Comparison of ENCODE assay signal across 16 cellular contexts in genomic region chr1:115258302-115258866, GRCh38.
DNase-seq lines count a peak whose midpoint lies in the region; ATAC-seq, FAIRE-seq and TF ChIP-seq lines count a peak whose summit lies in the region.
"Had no signal": no experiment of that assay in that cellular context is flagged by ENCODE, and none has a peak within 500 bp of the region (broad histone marks: within the 10 kb centered on the region; RNA-seq: fewer than 3 reads in every experiment).

No MANE protein-coding gene starts in this region.

- no TSS peak for BruUV-seq in A673 (replicated peaks; lab: Mats Ljungman, UMichigan)

- intact Hi-C loops in A673 (cut with micrococcal nuclease; ENCODE audit: unreplicated experiment): no loop called here
- intact Hi-C loops in transverse colon (cut with DNase I; ENCODE audit: low total_unique reads): no loop called here

- CTCF ChIA-PET in A673 (lab: Charles Lee): no interaction called here

- H3K9me3 ChIP-seq in MG63 (peaks cover 45% of the 10 kb centered on the region), A673 (ENCODE audit: low read depth, low read length, poor library complexity, severe bottlenecking) (peaks cover 17% of the 10 kb centered on the region), transverse colon (peaks cover 6 to 7% of the 10 kb centered on the region in 2 donors)
- H3K9me3 ChIP-seq: colonic mucosa had no signal

- peaks cover 8% of the 10 kb centered on the region for H3K4me1 ChIP-seq in A673 (ENCODE audit: insufficient read depth, low read length, poor library complexity, severe bottlenecking)
- no peaks in the 10 kb centered on the region for H3K4me1 ChIP-seq in transverse colon
- H3K4me1 ChIP-seq: colonic mucosa had no signal

- TF ChIP-seq CTCF in bronchial epithelial cell (IDR thresholded peaks at IDR 0.05; ENCODE audit: insufficient read depth, low read length, severe bottlenecking) (no peak), A673 (conservative IDR thresholded peaks at IDR 0.05; ENCODE audit: low read depth, low read length) (no peak), transverse colon (IDR thresholded peaks at IDR 0.05) (no peak)

- in situ Hi-C loops in transverse colon (cut with MboI; ENCODE audit: low pct_ligation_motif_present in 1 of 4, low pct_unique_long_range_greater_than_20kb in 1 of 4, low sequenced_read_pairs in 3 of 4): no loop called here

- H3K4me3 ChIP-seq in MG63: no peak overlapping the region
- H3K4me3 ChIP-seq in bronchial epithelial cell (ENCODE audit: low read depth, low read length): no peak overlapping the region
- no peak overlapping the region for H3K4me3 ChIP-seq in A673 (ENCODE audit: low read depth, low read length, poor library complexity, severe bottlenecking)
- no peak overlapping the region for H3K4me3 ChIP-seq in transverse colon
- H3K4me3 ChIP-seq: colonic mucosa, skin epidermis had no signal

- H3K27me3 ChIP-seq in MG63 (no peaks in the 10 kb centered on the region), bronchial epithelial cell (ENCODE audit: control insufficient read depth, insufficient read depth, low read length) (no peaks in the 10 kb centered on the region), A673 (replicated peaks; ENCODE audit: insufficient read depth, low read depth, low read length, poor library complexity) (no peaks in the 10 kb centered on the region), transverse colon (no peaks in the 10 kb centered on the region)
- H3K27me3 ChIP-seq: colonic mucosa had no signal

- no peak for TF ChIP-seq POLR2A in transverse colon (IDR thresholded peaks at IDR 0.05)

- H3K36me3 ChIP-seq in MG63: no peaks in the 10 kb centered on the region; the same call in 1 of the 2 replicates
- no peaks in the 10 kb centered on the region for H3K36me3 ChIP-seq in bronchial epithelial cell (ENCODE audit: control insufficient read depth, insufficient read depth, low read length)
- no peaks in the 10 kb centered on the region for H3K36me3 ChIP-seq in A673 (ENCODE audit: insufficient read depth, low read length, poor library complexity, severe bottlenecking)
- no peaks in the 10 kb centered on the region for H3K36me3 ChIP-seq in transverse colon
- H3K36me3 ChIP-seq: colonic mucosa had no signal

- ATAC-seq in HG03108 (IDR thresholded peaks at IDR 0.05; ENCODE audit: unreplicated experiment): no peak
- ATAC-seq in stimulated activated naive CD8-positive, alpha-beta T cell treated with anti-CD3 and anti-CD28 coated beads, Interleukin-15, Interleukin-2, amounts not matched to agents 100 U/mL and 50 U/mL, for 24 hours: no peak

- POLR2A ChIA-PET in A673 (lab: Charles Lee; ENCODE audit: low non-redundant PET): no interaction called here

- 55 to 88% methylated on average over 3 of the region's 3 CpGs for WGBS in transverse colon (ENCODE audit: low coverage in 1 of 2), 2 donors

- TF ChIP-seq EP300 in transverse colon (IDR thresholded peaks at IDR 0.05; ENCODE audit: low read depth): no peak

- no peak overlapping the region for H3K27ac ChIP-seq in A673 (ENCODE audit: low read depth, low read length, poor library complexity, severe bottlenecking)
- no peak overlapping the region for H3K27ac ChIP-seq in transverse colon
- H3K27ac ChIP-seq: colonic mucosa, skin epidermis had no signal

- FAIRE-seq in bronchial epithelial cell (lab: Jason Lieb, UNC): peak; percentile 83
- FAIRE-seq: frontal cortex, GM12892 had no signal

- DNase-seq in AG20443 (ENCODE audit: low spot score) (peak; percentile 31), MG63 (peak; percentile 71), bronchial epithelial cell (ENCODE audit: low read depth) (peak; percentile 74), iris pigment epithelial cell (ENCODE audit: low read depth) (peak; percentile 92), A673 (ENCODE audit: low spot score) (no peak), transverse colon (no peak)
- DNase-seq in stimulated activated naive CD8-positive, alpha-beta T cell treated with anti-CD3 and anti-CD28 coated beads, Interleukin-15, Interleukin-2, amounts not matched to agents 100 U/mL and 50 U/mL, for 24 hours: no peak
- DNase-seq: activated naive CD8-positive, alpha-beta T cell treated with anti-CD3 and anti-CD28 coated beads, Interleukin-2, amount 10 ng/mL, durations not matched to agents 7 days and 5 days; colonic mucosa; DMS153; NCI-H1092; SW 1271 had no signal

Comparison
In these comparisons a context has a peak if more than half of its experiments do, and no peak if none do; other contexts are left out.
1. DNase-seq: peak in AG20443 (single experiment), MG63 (single experiment), bronchial epithelial cell (single experiment) and iris pigment epithelial cell (single experiment); none in stimulated activated naive CD8-positive, alpha-beta T cell treated with anti-CD3 and anti-CD28 coated beads, Interleukin-15, Interleukin-2, amounts not matched to agents 100 U/mL and 50 U/mL, for 24 hours (single experiment), A673 (single experiment) and transverse colon (single experiment).